In genomic region chr22:45172872-45173585, GRCh38 we compare ENCODE assay signal across 20 cellular contexts. TPM values are rescaled to one million over a fixed set of nuclear protein-coding genes. Genes with fewer than 3 reads are reported as not detected.
A peak's percentile ranks its signal among the peaks of the same experiment; 100 is the strongest.
DNase-seq lines count a peak whose midpoint lies in the region; ATAC-seq, FAIRE-seq and TF ChIP-seq lines count a peak whose summit lies in the region.
"Had no signal": no experiment of that assay in that cellular context is flagged by ENCODE, and none has a peak within 500 bp of the region (broad histone marks: within the 10 kb centered on the region; RNA-seq: fewer than 3 reads in every experiment).

No MANE protein-coding gene starts in this region.

- peaks cover 71% of the 10 kb centered on the region for H3K36me3 Mint-ChIP-seq in T-helper 1 cell treated with Interleukin-12 subunit alpha and Interleukin-12 subunit beta and Interleukin-4 antibody, amounts not matched to agents 30 μg/mL and 1 μg/mL, for 36 hours (ENCODE audit: low read depth)
- peaks cover 100% of the 10 kb centered on the region for H3K36me3 Mint-ChIP-seq in dendritic cell treated with granulocyte-macrophage colony-stimulating factor and Interleukin-4, amounts not matched to agents 40 ng/mL and 50 ng/mL, for 4 days (ENCODE audit: low read depth)

- TF ChIP-seq EP300 in HepG2 (IDR thresholded peaks at IDR 0.05; ENCODE audit: low read depth in 2 of 2, low read length in 2 of 2) (no peak), HepG2 (CRISPR knock-in tag; IDR thresholded peaks at IDR 0.05; ENCODE audit: borderline replicate concordance) (no peak)

- CTCF ChIA-PET in HepG2 (lab: Yijun Ruan, JAX; ENCODE audit: low intra/inter-chr PET ratio, low total read pairs) = no interaction called here

- FAIRE-seq in HepG2 (lab: Jason Lieb, UNC) = no peak
- FAIRE-seq: GM19239 had no signal

- intact Hi-C loops in HepG2 (cut with micrococcal nuclease; ENCODE audit: unreplicated experiment) (no loop called here), right lobe of liver (cut with DNase I) (no loop called here)
- intact Hi-C loops in dendritic cell treated with granulocyte-macrophage colony-stimulating factor and Interleukin-4, amounts not matched to agents 40 ng/mL and 50 ng/mL, for 4 days (cut with micrococcal nuclease) = no loop called here

- H3K36me3 ChIP-seq in HepG2 (replicated peaks in 1 of 2; ENCODE audit: control insufficient read depth in 1 of 2, insufficient read depth in 2 of 2, low read length in 2 of 2) (peaks cover 21 to 86% of the 10 kb centered on the region in 2 experiments), right lobe of liver (peaks cover 0 to 88% (median 38%) of the 10 kb centered on the region in 4 donors), thymus (ENCODE audit: control insufficient read depth, insufficient read depth) (peaks cover 58% of the 10 kb centered on the region)

- TF ChIP-seq RAD21 in HepG2 (CRISPR knock-in tag; IDR thresholded peaks at IDR 0.05) = no peak

- peak overlapping the region; percentile 56 for H3K4me3 Mint-ChIP-seq in T-helper 1 cell treated with Interleukin-12 subunit alpha and Interleukin-12 subunit beta and Interleukin-4 antibody, amounts not matched to agents 30 μg/mL and 1 μg/mL, for 36 hours
- H3K4me3 Mint-ChIP-seq in dendritic cell treated with granulocyte-macrophage colony-stimulating factor and Interleukin-4, amounts not matched to agents 40 ng/mL and 50 ng/mL, for 4 days = no peak overlapping the region
- H3K4me3 Mint-ChIP-seq: B cell, HFFc6 had no signal

- H3K27ac Mint-ChIP-seq in T-helper 1 cell treated with Interleukin-12 subunit alpha and Interleukin-12 subunit beta and Interleukin-4 antibody, amounts not matched to agents 30 μg/mL and 1 μg/mL, for 36 hours = peak overlapping the region; percentile 78
- peak overlapping the region; percentile 29 for H3K27ac Mint-ChIP-seq in dendritic cell treated with granulocyte-macrophage colony-stimulating factor and Interleukin-4, amounts not matched to agents 40 ng/mL and 50 ng/mL, for 4 days
- H3K27ac Mint-ChIP-seq: B cell, HFFc6 had no signal

- H3K9me3 Mint-ChIP-seq in T-helper 1 cell treated with Interleukin-12 subunit alpha and Interleukin-12 subunit beta and Interleukin-4 antibody, amounts not matched to agents 30 μg/mL and 1 μg/mL, for 36 hours = no peaks in the 10 kb centered on the region
- H3K9me3 Mint-ChIP-seq in dendritic cell treated with granulocyte-macrophage colony-stimulating factor and Interleukin-4, amounts not matched to agents 40 ng/mL and 50 ng/mL, for 4 days = no peaks in the 10 kb centered on the region
- H3K9me3 Mint-ChIP-seq: HFFc6 had no signal

- H3K4me1 ChIP-seq in HepG2 (ENCODE audit: insufficient read depth, low read length) (peaks cover 6% of the 10 kb centered on the region; the same call in 1 of the 2 replicates), right lobe of liver (no peaks in the 10 kb centered on the region), thymus (ENCODE audit: control insufficient read depth, insufficient read depth, low read length) (peaks cover 27% of the 10 kb centered on the region)

- TSS peak; percentile 4 for BruUV-seq in HepG2 (replicated peaks; lab: Mats Ljungman, UMichigan)

- H3K27me3 Mint-ChIP-seq in T-helper 1 cell treated with Interleukin-12 subunit alpha and Interleukin-12 subunit beta and Interleukin-4 antibody, amounts not matched to agents 30 μg/mL and 1 μg/mL, for 36 hours (ENCODE audit: low read depth) = no peaks in the 10 kb centered on the region
- no peaks in the 10 kb centered on the region for H3K27me3 Mint-ChIP-seq in dendritic cell treated with granulocyte-macrophage colony-stimulating factor and Interleukin-4, amounts not matched to agents 40 ng/mL and 50 ng/mL, for 4 days
- H3K27me3 Mint-ChIP-seq: B cell had no signal

- H3K9me3 ChIP-seq in HepG2 (ENCODE audit: low read length) = no peaks in the 10 kb centered on the region
- no peaks in the 10 kb centered on the region for H3K9me3 ChIP-seq in right lobe of liver
- no peaks in the 10 kb centered on the region for H3K9me3 ChIP-seq in thymus (ENCODE audit: control insufficient read depth)
- H3K9me3 ChIP-seq: thoracic aorta had no signal

- H3K4me3 ChIP-seq in HepG2 (replicated peaks in 1 of 3; ENCODE audit: insufficient read depth in 1 of 3, low read depth in 2 of 3, low read length in 3 of 3) (no peak overlapping the region), right lobe of liver (no peak overlapping the region), thymus (ENCODE audit: low read length) (no peak overlapping the region)
- H3K4me3 ChIP-seq: thoracic aorta had no signal

- POLR2A ChIA-PET in HepG2 (lab: Yijun Ruan, JAX) = no interaction called here

- H3K27ac ChIP-seq in HepG2 (ENCODE audit: extremely low read length, insufficient read depth, low read length) (no peak overlapping the region), right lobe of liver (no peak overlapping the region), thymus (ENCODE audit: low read depth) (peak overlapping the region; percentile 89)
- H3K27ac ChIP-seq: thoracic aorta had no signal

- TF ChIP-seq POLR2A in HepG2 (IDR thresholded peaks at IDR 0.05; ENCODE audit: insufficient read depth in 1 of 2, low read depth in 2 of 2, low read length in 2 of 2) = no peak
- TF ChIP-seq POLR2A in right lobe of liver (IDR thresholded peaks at IDR 0.05) = no peak

- H2AFZ ChIP-seq in HepG2 (ENCODE audit: low read length) = no peak overlapping the region

- TF ChIP-seq CTCF in HepG2 (CRISPR knock-in tag; IDR thresholded peaks at IDR 0.05) (no peak), right lobe of liver (IDR thresholded peaks at IDR 0.05) (no peak)

- DNase-seq in HepG2 (ENCODE audit: low spot score) (no peak), right lobe of liver (no peak), NCI-H226 (no peak), A172 (ENCODE audit: low spot score) (no peak), activated gamma-delta T cell treated with Interleukin-2 at 50 U/mL for 16 hours (no peak)
- DNase-seq: activated CD4-positive, alpha-beta T cell treated with anti-CD3 and anti-CD28 coated beads, Interleukin-2, amount 50 U/mL, for 48 hours; caudate nucleus; HFFc6; MM.1S; NCI-H2029; NCI-H510A treated with DMSO at 0.1 percent for 48 hours; right cardiac atrium; SIG-M5; T-helper 9 cell had no signal

- H3K27me3 ChIP-seq in HepG2 (ENCODE audit: control insufficient read depth in 1 of 2, insufficient read depth in 2 of 2, low read length in 2 of 2) (no peaks in the 10 kb centered on the region), right lobe of liver (no peaks in the 10 kb centered on the region), thymus (ENCODE audit: control insufficient read depth, insufficient read depth) (no peaks in the 10 kb centered on the region)

- H3K9ac ChIP-seq in HepG2 (ENCODE audit: insufficient read depth, low read depth, low read length) = no peak overlapping the region

- peaks cover 68% of the 10 kb centered on the region for H3K4me1 Mint-ChIP-seq in T-helper 1 cell treated with Interleukin-12 subunit alpha and Interleukin-12 subunit beta and Interleukin-4 antibody, amounts not matched to agents 30 μg/mL and 1 μg/mL, for 36 hours (ENCODE audit: low read depth)
- peaks cover 50% of the 10 kb centered on the region for H3K4me1 Mint-ChIP-seq in dendritic cell treated with granulocyte-macrophage colony-stimulating factor and Interleukin-4, amounts not matched to agents 40 ng/mL and 50 ng/mL, for 4 days (ENCODE audit: low read depth)

- 95% methylated on average over 8 of the region's 8 CpGs for WGBS in HepG2 (ENCODE audit: low lambda C conversion rate)
- 80% methylated on average over 8 of the region's 8 CpGs for WGBS in right lobe of liver (ENCODE audit: insufficient coverage, low coverage, low lambda C conversion rate, missing lambda C conversion rate)
- 32% methylated on average over 8 of the region's 8 CpGs for WGBS in thymus

- peaks cover 38% of the 10 kb centered on the region for H3K79me2 ChIP-seq in HepG2 (ENCODE audit: insufficient read depth, low read length)

- no peaks in the 10 kb centered on the region; the same call in 1 of the 2 replicates for H4K20me1 ChIP-seq in HepG2 (ENCODE audit: insufficient read depth, low read length)

- ATAC-seq in HepG2 = no peak
- ATAC-seq in right lobe of liver = no peak
- ATAC-seq: right cardiac atrium had no signal

- no peak overlapping the region for H3K4me2 ChIP-seq in HepG2 (ENCODE audit: low read depth, low read length)

- in situ Hi-C loops in HepG2 (cut with HindIII; ENCODE audit: extremely low pct_ligation_motif_present, low pct_unique_long_range_greater_than_20kb) = no loop called here

TF ChIP-seq in HepG2, 621 proteins besides CTCF, POLR2A, EP300 and RAD21 (continues in another document):
- TF ChIP-seq SRSF9 (IDR thresholded peaks at IDR 0.05; ENCODE audit: borderline replicate concordance, insufficient read depth, low read depth, low read length, poor library complexity, severe bottlenecking) = no peak

RNA-seq across cellular contexts. Expression of gene NUP50, which starts 9.3 kb away (rescaled TPM):
- total RNA-seq in HepG2 (2016; rRNA removed; fragmentation: Illumina TruSeq; extraction: Trizol) = 52.4 and 71.0 TPM in 2 replicates
- 15.6 and 19.1 TPM in 2 replicates for total RNA-seq in HepG2 (2016; cell fraction: cytosol; rRNA removed; fragmentation: Illumina TruSeq; extraction: Trizol; ENCODE audit: low read depth)
- total RNA-seq in HepG2 (2016; cell fraction: insoluble cytoplasmic fraction; rRNA removed; fragmentation: Illumina TruSeq; extraction: Trizol) = 52.9 and 65.9 TPM in 2 replicates
- 34.7 and 35.1 TPM in 2 replicates for total RNA-seq in HepG2 (2016; cell fraction: membrane; rRNA removed; fragmentation: Illumina TruSeq; extraction: Trizol)
- total RNA-seq in HepG2 (2016; cell fraction: nucleus; rRNA removed; fragmentation: Illumina TruSeq; extraction: Trizol) = 39.0 and 40.8 TPM in 2 replicates
- polyA plus RNA-seq in HepG2 (2011; rRNA removed) = 14.1 and 14.2 TPM in 2 replicates
- polyA plus RNA-seq in HepG2 (2011; cell fraction: cytosol; rRNA removed) = 10.3 and 10.4 TPM in 2 replicates
- polyA plus RNA-seq in HepG2 (2011; cell fraction: nucleus; rRNA removed) = 8.3 and 10.9 TPM in 2 replicates
- polyA plus RNA-seq in HepG2 (2012) = 22.4 and 26.0 TPM in 2 replicates
- 3.4 and 4.5 TPM in 2 replicates for polyA plus RNA-seq in HepG2 (2016; cell fraction: cytosol; fragmentation: Illumina TruSeq; extraction: Trizol; ENCODE audit: low read depth)
- polyA plus RNA-seq in HepG2 (2016; cell fraction: insoluble cytoplasmic fraction; fragmentation: Illumina TruSeq; extraction: Trizol; ENCODE audit: low read depth) = 52.8 and 53.9 TPM in 2 replicates
- 12.1 and 15.0 TPM in 2 replicates for polyA plus RNA-seq in HepG2 (2016; cell fraction: membrane; fragmentation: Illumina TruSeq; extraction: Trizol; ENCODE audit: low read depth)
- polyA plus RNA-seq in HepG2 (2016; cell fraction: nucleus; fragmentation: Illumina TruSeq; extraction: Trizol; ENCODE audit: insufficient read depth, low read depth) = 51.2 and 53.1 TPM in 2 replicates
- polyA minus RNA-seq in HepG2 (2011; rRNA and poly(A)+ RNA removed; ENCODE audit: low replicate concordance) = 34.7 and 47.0 TPM in 2 replicates
- polyA minus RNA-seq in HepG2 (2011; cell fraction: cytosol; rRNA and poly(A)+ RNA removed) = 14.3 and 15.1 TPM in 2 replicates
- 29.2 and 29.4 TPM in 2 replicates for polyA minus RNA-seq in HepG2 (2011; cell fraction: nucleus; rRNA and poly(A)+ RNA removed)
- 10 to 100 TPM; 26.4 to 57.2 (median 31.4) TPM for total RNA-seq in right lobe of liver
- polyA plus RNA-seq in thymus = 40.6 TPM
- 45.7 and 51.5 TPM in 2 replicates for total RNA-seq in A172 (2014; rRNA removed; shearing (Covaris generic))
